Comparison of ENCODE assay signal across 14 cellular contexts in genomic region chr2:10136187-10136934, GRCh38. TPM values are rescaled to one million over a fixed set of nuclear protein-coding genes. Genes with fewer than 3 reads are reported as not detected.
DNase-seq lines count a peak whose midpoint lies in the region; TF ChIP-seq lines count a peak whose summit lies in the region.
"Had no signal": no experiment of that assay in that cellular context is flagged by ENCODE, and none has a peak within 500 bp of the region (broad histone marks: within the 10 kb centered on the region; RNA-seq: fewer than 3 reads in every experiment).

No MANE protein-coding gene starts in this region.

- H3K79me2 ChIP-seq in Karpas-422 (ENCODE audit: low read length) = no peaks in the 10 kb centered on the region

- no peak overlapping the region for H3K4me3 ChIP-seq in Karpas-422 (ENCODE audit: low read length)
- H3K4me3 ChIP-seq in WERI-Rb-1 (ENCODE audit: low read depth, low read length) = no peak overlapping the region

- no peak overlapping the region for H3K9ac ChIP-seq in Karpas-422 (ENCODE audit: low read length)

- no peaks in the 10 kb centered on the region for H3K9me2 ChIP-seq in Karpas-422 (replicated peaks; ENCODE audit: insufficient read depth, low read length)

- peaks cover 3% of the 10 kb centered on the region; the same call in 1 of the 2 replicates for H3K36me3 ChIP-seq in Karpas-422 (ENCODE audit: insufficient read depth, low read length)
- peaks cover 53% of the 10 kb centered on the region for H3K36me3 ChIP-seq in WERI-Rb-1

- no peak overlapping the region for H2AFZ ChIP-seq in Karpas-422 (ENCODE audit: low read length)

- H3K4me2 ChIP-seq in Karpas-422 (ENCODE audit: low read depth, low read length, poor library complexity, severe bottlenecking) = no peak overlapping the region

- no peaks in the 10 kb centered on the region for H3K4me1 ChIP-seq in Karpas-422 (ENCODE audit: low read length)

- no peak overlapping the region for H3K27ac ChIP-seq in Karpas-422 (ENCODE audit: low read length)
- no peak overlapping the region for H3K27ac ChIP-seq in WERI-Rb-1

- H3K27me3 ChIP-seq in Karpas-422 (ENCODE audit: low read length) (no peaks in the 10 kb centered on the region), WERI-Rb-1 (ENCODE audit: insufficient read depth, low read depth, severe bottlenecking) (no peaks in the 10 kb centered on the region)

- no peak for TF ChIP-seq CTCF in WERI-Rb-1 (IDR thresholded peaks at IDR 0.05; ENCODE audit: low read depth, low read length)

- H4K20me1 ChIP-seq in Karpas-422 (ENCODE audit: insufficient read depth, low read depth, low read length) = no peaks in the 10 kb centered on the region

- H3K9me3 ChIP-seq in Karpas-422 (ENCODE audit: low read length) (no peaks in the 10 kb centered on the region), WERI-Rb-1 (ENCODE audit: severe bottlenecking) (no peaks in the 10 kb centered on the region)

- peak; percentile 72 for DNase-seq in activated CD8-positive, alpha-beta memory T cell treated with anti-CD3 and anti-CD28 coated beads, Interleukin-2, amount 50 U/mL, for 48 hours
- no peak for DNase-seq in activated CD8-positive, alpha-beta memory T cell treated with anti-CD3 and anti-CD28 coated beads, Interleukin-2, amount 50 U/mL, for 4 hours
- DNase-seq in Karpas-422 (peak; percentile 66), WERI-Rb-1 (peak; percentile 55), NAMALWA (ENCODE audit: low spot score) (no peak)
- DNase-seq in stimulated activated CD8-positive, alpha-beta memory T cell treated with anti-CD3 and anti-CD28 coated beads, Interleukin-4, amount 100 ng/mL, for 48 hours = peak; percentile 47
- no peak for DNase-seq in activated CD4-positive, alpha-beta T cell treated with anti-CD3 and anti-CD28 coated beads for 1 hour
- no peak for DNase-seq in activated CD4-positive, alpha-beta T cell treated with anti-CD3 and anti-CD28 coated beads for 48 hours
- DNase-seq: H9; KBM-7; NCI-H2081; right cardiac atrium; SHP77; stimulated activated CD4-positive, alpha-beta T cell treated with anti-CD3 and anti-CD28 coated beads, Interleukin-4, amount 100 ng/mL, for 24 hours had no signal

RNA-seq across cellular contexts. Expression of gene RRM2, which starts 13.8 kb away (rescaled TPM):
- 22.6 and 24.8 TPM in 2 replicates for total RNA-seq in Karpas-422 (2014; rRNA removed; shearing (Covaris generic); ENCODE audit: low replicate concordance)

RNA-seq across cellular contexts. Expression of gene CYS1, which starts 56.1 kb away (rescaled TPM):
- total RNA-seq in Karpas-422 (2014; rRNA removed; shearing (Covaris generic); ENCODE audit: low replicate concordance) = 0.54 TPM in 1 of 2 replicates, not detected in the other

Comparison
In these comparisons a context has a peak if more than half of its experiments do, and no peak if none do; other contexts are left out.
1. DNase-seq: peak in activated CD8-positive, alpha-beta memory T cell treated with anti-CD3 and anti-CD28 coated beads, Interleukin-2, amount 50 U/mL, for 48 hours (single experiment), Karpas-422 (single experiment), WERI-Rb-1 (single experiment) and stimulated activated CD8-positive, alpha-beta memory T cell treated with anti-CD3 and anti-CD28 coated beads, Interleukin-4, amount 100 ng/mL, for 48 hours (single experiment); none in activated CD8-positive, alpha-beta memory T cell treated with anti-CD3 and anti-CD28 coated beads, Interleukin-2, amount 50 U/mL, for 4 hours (single experiment), NAMALWA (single experiment), activated CD4-positive, alpha-beta T cell treated with anti-CD3 and anti-CD28 coated beads for 1 hour (single experiment) and activated CD4-positive, alpha-beta T cell treated with anti-CD3 and anti-CD28 coated beads for 48 hours (single experiment).